In the genomic region with DNA sequence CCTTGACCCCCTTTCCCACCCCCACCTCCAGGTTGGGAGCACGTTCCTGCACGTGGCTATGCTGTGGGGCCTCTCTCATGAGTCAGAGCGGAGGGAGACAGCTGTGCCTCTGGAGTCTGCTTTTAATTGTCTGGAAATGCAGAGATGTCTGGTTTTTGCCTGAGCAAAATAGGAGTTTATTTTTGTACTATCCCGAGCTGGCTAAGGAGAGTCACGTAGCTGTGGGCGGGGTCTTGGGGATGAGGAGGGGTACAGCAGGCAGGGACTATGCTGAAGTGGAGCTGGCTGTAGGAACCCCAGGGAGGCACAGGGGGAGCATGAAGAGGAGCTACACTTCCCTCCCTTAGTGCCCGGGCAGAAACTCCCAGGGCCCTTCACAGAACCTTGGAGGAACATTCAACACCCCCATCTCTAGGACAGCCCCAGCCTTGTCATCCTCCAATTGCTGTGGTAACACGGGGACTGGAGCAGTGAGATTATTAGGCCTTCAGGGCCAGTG, we compare ENCODE assay signal across 19 cellular contexts. TPM values are rescaled to one million over a fixed set of nuclear protein-coding genes. Genes with fewer than 3 reads are reported as not detected.
DNase-seq lines count a peak whose midpoint lies in the region; ATAC-seq, FAIRE-seq and TF ChIP-seq lines count a peak whose summit lies in the region.
"Had no signal": no experiment of that assay in that cellular context is flagged by ENCODE, and none has a peak within 500 bp of the region (broad histone marks: within the 10 kb centered on the region; RNA-seq: fewer than 3 reads in every experiment).

No MANE protein-coding gene starts in this region.

- no peak for FAIRE-seq in GM12891 (lab: Jason Lieb, UNC)

- DNase-seq in AG09319 (ENCODE audit: extremely low read depth, low read depth) = peak; percentile 30
- peak; percentile 46 for DNase-seq in M059J (ENCODE audit: low read depth)
- DNase-seq in epithelial cell of esophagus (ENCODE audit: low read depth) = peak; percentile 23
- no peak for DNase-seq in mesothelial cell of epicardium (ENCODE audit: low spot score in 2 of 2, unreplicated experiment in 2 of 2)
- no peak for DNase-seq in NCI-H1105 (lab: John Stamatoyannopoulos, UW)
- no peak for DNase-seq in GM12891 (ENCODE audit: insufficient read length, low spot score)
- DNase-seq in omental fat pad (ENCODE audit: low spot score) = no peak
- DNase-seq: activated CD4-positive, alpha-beta T cell treated with anti-CD3 and anti-CD28 coated beads for 4 hours; activated T-cell treated with anti-CD3 and anti-CD28 coated beads, Interleukin-2, amount 50 U/mL, for 72 hours; anterior cingulate cortex; NCI-H1436 treated with DMSO at 0.1 percent for 48 hours; NCI-H524 treated with DMSO at 0.1 percent for 48 hours; psoas muscle; stimulated activated CD4-positive, alpha-beta T cell treated with anti-CD3 and anti-CD28 coated beads, Interleukin-2, amount 100 ng/mL, for 24 hours; tibial artery had no signal

- H3K27me3 Mint-ChIP-seq in mesothelial cell of epicardium (ENCODE audit: low read depth) = no peaks in the 10 kb centered on the region
- H3K27me3 Mint-ChIP-seq: IgD-negative memory B cell had no signal

- ATAC-seq in HG02840 (IDR thresholded peaks at IDR 0.05; ENCODE audit: low FRiP score, unreplicated experiment) = no peak
- no peak for ATAC-seq in omental fat pad (ENCODE audit: low FRiP score)
- ATAC-seq: activated T-cell treated with anti-CD3 and anti-CD28 coated beads, Interleukin-2, amount 50 U/mL, for 72 hours; Panc1; psoas muscle had no signal

- no peak overlapping the region for H3K4me3 Mint-ChIP-seq in mesothelial cell of epicardium
- H3K4me3 Mint-ChIP-seq: activated T-cell treated with anti-CD3 and anti-CD28 coated beads, Interleukin-2, amount 50 U/mL, for 72 hours; IgD-negative memory B cell; T-helper 2 cell treated with Interferon-gamma antibody and Interleukin-4, amounts not matched to agents 5 μg/mL and 100 μg/mL, for 36 hours had no signal

- H3K4me3 ChIP-seq in epithelial cell of esophagus (ENCODE audit: low read length) = no peak overlapping the region
- H3K4me3 ChIP-seq: psoas muscle, tibial artery had no signal

- H3K9me3 Mint-ChIP-seq in mesothelial cell of epicardium = no peaks in the 10 kb centered on the region
- H3K9me3 Mint-ChIP-seq: activated T-cell treated with anti-CD3 and anti-CD28 coated beads, Interleukin-2, amount 50 U/mL, for 72 hours; IgD-negative memory B cell; T-helper 2 cell treated with Interferon-gamma antibody and Interleukin-4, amounts not matched to agents 5 μg/mL and 100 μg/mL, for 36 hours had no signal

- TF ChIP-seq CTCF in AG09319 (IDR thresholded peaks at IDR 0.05; ENCODE audit: low read depth, low read length) (no peak), epithelial cell of esophagus (IDR thresholded peaks at IDR 0.05; ENCODE audit: insufficient read depth, low read depth, low read length, missing control alignments) (no peak), mesothelial cell of epicardium (IDR thresholded peaks at IDR 0.05; ENCODE audit: unreplicated experiment) (no peak), omental fat pad (IDR thresholded peaks at IDR 0.05) (no peak)

- peak overlapping the region; percentile 78 for H3K27ac Mint-ChIP-seq in mesothelial cell of epicardium
- H3K27ac Mint-ChIP-seq: activated T-cell treated with anti-CD3 and anti-CD28 coated beads, Interleukin-2, amount 50 U/mL, for 72 hours; T-helper 2 cell treated with Interferon-gamma antibody and Interleukin-4, amounts not matched to agents 5 μg/mL and 100 μg/mL, for 36 hours had no signal

- H3K36me3 Mint-ChIP-seq in mesothelial cell of epicardium = no peaks in the 10 kb centered on the region

- TF ChIP-seq POLR2A in GM12891 (IDR thresholded peaks at IDR 0.05; ENCODE audit: low read depth, low read length) = no peak

- peaks cover 18% of the 10 kb centered on the region for H3K4me1 Mint-ChIP-seq in mesothelial cell of epicardium

TF ChIP-seq in GM12891, 5 proteins besides CTCF, POLR2A, EP300 and RAD21:
- no peak for TF ChIP-seq PAX5 (IDR thresholded peaks at IDR 0.05; ENCODE audit: insufficient read depth, low read length, severe bottlenecking)
- no peak for TF ChIP-seq SPI1 (IDR thresholded peaks at IDR 0.05; ENCODE audit: low read depth, low read length)
- TF ChIP-seq POU2F2 (IDR thresholded peaks at IDR 0.05; ENCODE audit: low read depth, low read length) = no peak
- no peak for TF ChIP-seq POLR2AphosphoS5 (IDR thresholded peaks at IDR 0.05; ENCODE audit: low read depth, low read length)
- no peak for TF ChIP-seq TAF1 (IDR thresholded peaks at IDR 0.05; ENCODE audit: low read depth, low read length)

RNA-seq across cellular contexts. Expression of gene LGALS9, which starts 44.7 kb away (rescaled TPM):
- total RNA-seq in M059J (2014; rRNA removed; shearing (Covaris generic)) = 96.1 and 113 TPM in 2 replicates
- total RNA-seq in mesothelial cell of epicardium (4.4 to 4.8 TPM (median 4.6 TPM) in 3 replicates), omental fat pad (100 to 1,000 TPM in 1 of 4 donors, 10 to 100 TPM in 3; 36.3 to 172 (median 54.3) TPM)
- 380 TPM for polyA plus RNA-seq in GM12891 (2012; ENCODE audit: low read depth, missing spikeins)

Comparison
In these comparisons a context has a peak if more than half of its experiments do, and no peak if none do; other contexts are left out.
1. DNase-seq: peak in AG09319 (single experiment), M059J (single experiment) and epithelial cell of esophagus (single experiment); none in mesothelial cell of epicardium (0 of 2), NCI-H1105 (single experiment), GM12891 (single experiment) and omental fat pad (single experiment).